Comparison of ENCODE assay signal across 8 cellular contexts in genomic region chr7:5704534-5704922, GRCh38.
DNase-seq lines count a peak whose midpoint lies in the region; ATAC-seq and TF ChIP-seq lines count a peak whose summit lies in the region.

No MANE protein-coding gene starts in this region.

- CTCF ChIA-PET in naive thymus-derived CD4-positive, alpha-beta T cell (lab: Charles Lee) = interaction anchor here (0.8 to 7.3 kb wide), 9 partner anchors 11 to 210 kb away, joined by 3 to 49 read pairs (median 5); no protein-coding TSS in a partner anchor

- H3K9me3 Mint-ChIP-seq in activated T-cell treated with anti-CD3 and anti-CD28 coated beads, Interleukin-2, amount 50 U/mL, for 4 hours = no peaks in the 10 kb centered on the region
- no peaks in the 10 kb centered on the region for H3K9me3 Mint-ChIP-seq in naive thymus-derived CD4-positive, alpha-beta T cell
- H3K9me3 Mint-ChIP-seq in stimulated activated naive B cell treated with anti-CD40 and anti-IgM and Interleukin-4, amounts not matched to agents 10 μg/mL and 1 μg/mL and 100 μg/mL, for 72 hours = no peaks in the 10 kb centered on the region

- no peaks in the 10 kb centered on the region for H3K27me3 ChIP-seq in fibroblast of lung (ENCODE audit: control insufficient read depth, insufficient read depth, low read length)
- no peaks in the 10 kb centered on the region for H3K27me3 ChIP-seq in naive thymus-derived CD4-positive, alpha-beta T cell (ENCODE audit: control insufficient read depth in 2 of 2, insufficient read depth in 2 of 2, low read length in 2 of 2)

- H3K27ac Mint-ChIP-seq in naive thymus-derived CD4-positive, alpha-beta T cell = peak overlapping the region in 5 of 9 donors; percentile 0 to 67 (median 5)
- H3K27ac Mint-ChIP-seq in stimulated activated naive B cell treated with anti-CD40 and anti-IgM and Interleukin-4, amounts not matched to agents 10 μg/mL and 1 μg/mL and 100 μg/mL, for 72 hours = no peak overlapping the region

- no peaks in the 10 kb centered on the region for H3K9me3 ChIP-seq in fibroblast of lung (ENCODE audit: control insufficient read depth, insufficient read depth, low read depth, low read length)
- no peaks in the 10 kb centered on the region for H3K9me3 ChIP-seq in naive thymus-derived CD4-positive, alpha-beta T cell (ENCODE audit: control insufficient read depth in 2 of 3, low read length in 3 of 3)

- TF ChIP-seq CTCF in fibroblast of lung (conservative IDR thresholded peaks at IDR 0.05 in 1 of 2, IDR thresholded peaks at IDR 0.05 in 1 of 2; ENCODE audit: low read depth in 1 of 2, low read length in 2 of 2) = peak; percentile 95 to 97

- no peak overlapping the region for H3K27ac ChIP-seq in fibroblast of lung (ENCODE audit: insufficient read depth, low read length)
- no peak overlapping the region for H3K27ac ChIP-seq in naive thymus-derived CD4-positive, alpha-beta T cell (ENCODE audit: low read depth, low read length)

- H3K36me3 ChIP-seq in fibroblast of lung (ENCODE audit: control insufficient read depth, insufficient read depth, low read length) = peaks cover 6% of the 10 kb centered on the region
- H3K36me3 ChIP-seq in naive thymus-derived CD4-positive, alpha-beta T cell (ENCODE audit: control insufficient read depth in 2 of 3, insufficient read depth in 3 of 3, low read length in 3 of 3) = peaks cover 0 to 30% (median 7%) of the 10 kb centered on the region in 3 experiments

- POLR2A ChIA-PET in naive thymus-derived CD4-positive, alpha-beta T cell (lab: Charles Lee) = interaction anchor here (0.7 to 13.8 kb wide), 3 partner anchors 18 to 645 kb away, joined by 3 to 177 read pairs (median 5); no protein-coding TSS in a partner anchor

- no peaks in the 10 kb centered on the region for H3K79me2 ChIP-seq in fibroblast of lung (ENCODE audit: control insufficient read depth, insufficient read depth, low read length)

- H3K4me1 ChIP-seq in fibroblast of lung (ENCODE audit: control insufficient read depth, extremely low read depth, insufficient read depth, low read length) = peaks cover 11% of the 10 kb centered on the region
- H3K4me1 ChIP-seq in naive thymus-derived CD4-positive, alpha-beta T cell (ENCODE audit: control insufficient read depth in 2 of 2, insufficient read depth in 2 of 2, low read length in 2 of 2) = peaks cover 18 to 28% of the 10 kb centered on the region in 2 donors

- H3K36me3 Mint-ChIP-seq in activated T-cell treated with anti-CD3 and anti-CD28 coated beads, Interleukin-2, amount 50 U/mL, for 4 hours (ENCODE audit: insufficient read depth) = peaks cover 31% of the 10 kb centered on the region
- H3K36me3 Mint-ChIP-seq in naive thymus-derived CD4-positive, alpha-beta T cell = peaks cover 3 to 23% (median 9%) of the 10 kb centered on the region in 5 donors
- peaks cover 26 to 52% of the 10 kb centered on the region in 2 donors for H3K36me3 Mint-ChIP-seq in stimulated activated naive B cell treated with anti-CD40 and anti-IgM and Interleukin-4, amounts not matched to agents 10 μg/mL and 1 μg/mL and 100 μg/mL, for 72 hours

- no peaks in the 10 kb centered on the region for H4K20me1 ChIP-seq in fibroblast of lung (ENCODE audit: control insufficient read depth, extremely low read depth, insufficient read depth, low read length)

- no peaks in the 10 kb centered on the region for H3K27me3 Mint-ChIP-seq in activated T-cell treated with anti-CD3 and anti-CD28 coated beads, Interleukin-2, amount 50 U/mL, for 4 hours (ENCODE audit: low read depth)
- H3K27me3 Mint-ChIP-seq in naive thymus-derived CD4-positive, alpha-beta T cell = peaks cover 0 to under 1% (median 0%) of the 10 kb centered on the region in 5 donors
- no peaks in the 10 kb centered on the region for H3K27me3 Mint-ChIP-seq in stimulated activated naive B cell treated with anti-CD40 and anti-IgM and Interleukin-4, amounts not matched to agents 10 μg/mL and 1 μg/mL and 100 μg/mL, for 72 hours

- H3K9ac ChIP-seq in fibroblast of lung (ENCODE audit: insufficient read depth, low read length) = no peak overlapping the region

- intact Hi-C loops in naive thymus-derived CD4-positive, alpha-beta T cell (cut with micrococcal nuclease) = loop anchor here (1.0 to 10.0 kb wide), 6 partner anchors 9 to 460 kb away; partner anchors contain the start of gene RNF216 (in 1 of the 2)

- no peak for ATAC-seq in activated T-cell treated with anti-CD3 and anti-CD28 coated beads, Interleukin-2, amount 50 U/mL, for 4 hours
- peak; percentile 42 for ATAC-seq in naive thymus-derived CD4-positive, alpha-beta T cell
- peak; percentile 18 to 21 for ATAC-seq in stimulated activated naive B cell treated with anti-CD40 and anti-IgM and Interleukin-4, amounts not matched to agents 10 μg/mL and 1 μg/mL and 100 μg/mL, for 72 hours (replicated peaks)
- no peak for ATAC-seq in GM19452 (IDR thresholded peaks at IDR 0.05; ENCODE audit: unreplicated experiment)

- DNase-seq in COLO668 (lab: John Stamatoyannopoulos, UW; ENCODE audit: unreplicated experiment) (peak; percentile 78), HuH-7 (ENCODE audit: low spot score) (peak; percentile 64), OCI-M1 (lab: John Stamatoyannopoulos, UW) (peak; percentile 82), fibroblast of lung (ENCODE audit: low read depth in 2 of 2) (peak; percentile 79 to 88)
- DNase-seq in activated T-cell treated with anti-CD3 and anti-CD28 coated beads, Interleukin-2, amount 50 U/mL, for 4 hours = peak; percentile 74
- peak; percentile 47 to 79 (median 73) for DNase-seq in naive thymus-derived CD4-positive, alpha-beta T cell
- peak; percentile 58 for DNase-seq in stimulated activated naive B cell treated with anti-CD40 and anti-IgM and Interleukin-4, amounts not matched to agents 10 μg/mL and 1 μg/mL and 100 μg/mL, for 72 hours

- no peak overlapping the region for H3K4me3 ChIP-seq in fibroblast of lung (replicated peaks in 1 of 4; ENCODE audit: control extremely low read depth in 1 of 4, insufficient read depth in 1 of 4, low read depth in 3 of 4, low read length in 4 of 4)
- no peak overlapping the region for H3K4me3 ChIP-seq in naive thymus-derived CD4-positive, alpha-beta T cell (ENCODE audit: low read length)

- no peak overlapping the region for H2AFZ ChIP-seq in fibroblast of lung (ENCODE audit: low read length)

- peaks cover 54% of the 10 kb centered on the region for H3K4me1 Mint-ChIP-seq in activated T-cell treated with anti-CD3 and anti-CD28 coated beads, Interleukin-2, amount 50 U/mL, for 4 hours (ENCODE audit: low read depth)
- peaks cover 28 to 43% (median 36%) of the 10 kb centered on the region in 7 donors for H3K4me1 Mint-ChIP-seq in naive thymus-derived CD4-positive, alpha-beta T cell
- H3K4me1 Mint-ChIP-seq in stimulated activated naive B cell treated with anti-CD40 and anti-IgM and Interleukin-4, amounts not matched to agents 10 μg/mL and 1 μg/mL and 100 μg/mL, for 72 hours = peaks cover 29 to 31% of the 10 kb centered on the region in 2 donors

- H3K4me3 Mint-ChIP-seq in activated T-cell treated with anti-CD3 and anti-CD28 coated beads, Interleukin-2, amount 50 U/mL, for 4 hours = no peak overlapping the region
- no peak overlapping the region for H3K4me3 Mint-ChIP-seq in naive thymus-derived CD4-positive, alpha-beta T cell
- no peak overlapping the region for H3K4me3 Mint-ChIP-seq in stimulated activated naive B cell treated with anti-CD40 and anti-IgM and Interleukin-4, amounts not matched to agents 10 μg/mL and 1 μg/mL and 100 μg/mL, for 72 hours

- H3K4me2 ChIP-seq in fibroblast of lung (ENCODE audit: extremely low read depth, insufficient read depth, low read length) = no peak overlapping the region

Comparison
In these comparisons a context has a peak if more than half of its experiments do, and no peak if none do; other contexts are left out.
1. ATAC-seq: peak in naive thymus-derived CD4-positive, alpha-beta T cell (single experiment) and stimulated activated naive B cell treated with anti-CD40 and anti-IgM and Interleukin-4, amounts not matched to agents 10 μg/mL and 1 μg/mL and 100 μg/mL, for 72 hours (2 of 2); none in activated T-cell treated with anti-CD3 and anti-CD28 coated beads, Interleukin-2, amount 50 U/mL, for 4 hours (0 of 2) and GM19452 (single experiment).
2. Peak in every context shown above with its lines, with median percentiles within 50 percentile points of each other: DNase-seq.